In the genomic region with DNA sequence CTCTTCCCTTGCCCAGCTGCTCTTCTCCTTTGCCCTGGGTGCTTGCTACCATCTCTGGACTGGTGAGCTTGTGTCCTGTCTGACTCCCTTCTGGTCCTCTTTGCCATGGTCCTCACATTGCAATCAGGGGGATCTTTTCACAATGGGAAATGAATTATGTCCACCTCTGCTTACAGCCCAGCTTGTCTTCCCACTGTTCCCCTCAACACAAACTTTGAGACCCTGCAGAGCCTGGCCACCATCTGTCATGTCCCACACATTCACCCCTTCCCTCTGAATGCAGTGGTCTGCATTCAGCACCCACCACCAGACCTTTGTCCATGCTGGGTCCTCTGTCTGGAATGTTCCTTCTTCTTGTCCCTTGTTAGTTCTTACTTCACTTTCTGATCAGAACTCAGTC, we compare ENCODE assay signal across 23 cellular contexts.
"Had no signal": no experiment of that assay in that cellular context is flagged by ENCODE, and none has a peak within 500 bp of the region (broad histone marks: within the 10 kb centered on the region; RNA-seq: fewer than 3 reads in every experiment).

No MANE protein-coding gene starts in this region.

- H3K9me3 ChIP-seq: esophagus squamous epithelium, gastrocnemius medialis, left lung, lower lobe of right lung had no signal

- ATAC-seq: gastrocnemius medialis, left colon, left lung, left ventricle myocardium superior, lower lobe of right lung had no signal

- H3K36me3 ChIP-seq: esophagus squamous epithelium, gastrocnemius medialis, left lung, lower lobe of right lung had no signal

- H3K27ac ChIP-seq: coronary artery, dorsolateral prefrontal cortex, esophagus squamous epithelium, gastrocnemius medialis, hepatocyte, left lung, lower lobe of right lung had no signal

- H3K4me3 ChIP-seq: coronary artery, dorsolateral prefrontal cortex, esophagus squamous epithelium, gastrocnemius medialis, hepatocyte, left lung, lower lobe of right lung had no signal

- FAIRE-seq: colon, endothelial cell of umbilical vein, islet of Langerhans, kidney had no signal

- DNase-seq: dermis blood vessel endothelial cell; dorsolateral prefrontal cortex; effector CD4-positive, alpha-beta T cell; effector memory CD4-positive, alpha-beta T cell; esophagus squamous epithelium; foreskin fibroblast; foreskin melanocyte; gastrocnemius medialis; glutamatergic neuron; head of caudate nucleus; kidney; kidney glomerular epithelial cell; left colon; left lung; left ventricle myocardium superior; lower lobe of right lung; mesendoderm; midbrain had no signal

- H2AFZ ChIP-seq: hepatocyte had no signal

- H3K27me3 ChIP-seq: gastrocnemius medialis, hepatocyte had no signal

- H3K4me2 ChIP-seq: hepatocyte had no signal

- H3K4me1 ChIP-seq: esophagus squamous epithelium, gastrocnemius medialis, left lung, lower lobe of right lung had no signal
